Comparison of ENCODE assay signal across 20 cellular contexts in the genomic region with DNA sequence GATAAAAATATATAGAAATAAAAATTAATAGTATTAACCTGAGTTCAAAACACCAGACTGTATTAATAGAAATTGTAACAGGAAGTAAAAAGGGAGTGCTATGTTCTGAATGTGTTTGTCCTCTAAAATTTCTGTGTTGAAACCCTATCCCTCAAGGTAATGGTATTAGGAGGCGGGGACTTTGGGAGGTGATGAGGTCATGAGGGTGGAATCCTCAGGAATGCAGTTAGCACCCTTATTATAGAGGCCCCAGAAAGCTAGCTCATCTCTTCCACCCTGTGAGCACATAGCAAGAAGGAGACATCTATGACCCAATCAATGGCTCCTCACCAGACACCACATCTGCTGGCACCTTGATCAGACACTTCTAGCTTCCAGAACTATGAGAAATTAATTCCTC.
"Had no signal": no experiment of that assay in that cellular context is flagged by ENCODE, and none has a peak within 500 bp of the region (broad histone marks: within the 10 kb centered on the region; RNA-seq: fewer than 3 reads in every experiment).

No MANE protein-coding gene starts in this region.

- H3K36me3 Mint-ChIP-seq: immature natural killer cell; naive thymus-derived CD4-positive, alpha-beta T cell; stimulated activated effector memory CD8-positive, alpha-beta T cell treated with anti-CD3 and anti-CD28 coated beads, Interleukin-12 subunit alpha, Interleukin-12 subunit beta, amount 100 ng/mL, for 72 hours had no signal

- ATAC-seq: esophagus mucosa; gastrocnemius medialis; naive thymus-derived CD4-positive, alpha-beta T cell; right lobe of liver; stimulated activated effector memory CD8-positive, alpha-beta T cell treated with anti-CD3 and anti-CD28 coated beads, Interleukin-12 subunit alpha, Interleukin-12 subunit beta, amount 100 ng/mL, for 72 hours; stimulated activated naive CD8-positive, alpha-beta T cell treated with anti-CD3 and anti-CD28 coated beads, Interleukin-15, Interleukin-2, amounts not matched to agents 100 U/mL and 50 U/mL, for 24 hours; upper lobe of right lung had no signal

- H3K4me3 Mint-ChIP-seq: immature natural killer cell; naive thymus-derived CD4-positive, alpha-beta T cell; nephron progenitor cell; stimulated activated effector memory CD8-positive, alpha-beta T cell treated with anti-CD3 and anti-CD28 coated beads, Interleukin-12 subunit alpha, Interleukin-12 subunit beta, amount 100 ng/mL, for 72 hours had no signal

- H3K4me1 Mint-ChIP-seq: immature natural killer cell; naive thymus-derived CD4-positive, alpha-beta T cell; stimulated activated effector memory CD8-positive, alpha-beta T cell treated with anti-CD3 and anti-CD28 coated beads, Interleukin-12 subunit alpha, Interleukin-12 subunit beta, amount 100 ng/mL, for 72 hours had no signal

- H3K79me2 ChIP-seq: parathyroid adenoma had no signal

- H3K27ac Mint-ChIP-seq: immature natural killer cell; nephron progenitor cell; stimulated activated effector memory CD8-positive, alpha-beta T cell treated with anti-CD3 and anti-CD28 coated beads, Interleukin-12 subunit alpha, Interleukin-12 subunit beta, amount 100 ng/mL, for 72 hours had no signal

- H3K27ac ChIP-seq: dorsolateral prefrontal cortex, gastrocnemius medialis, parathyroid adenoma, prostate gland, right lobe of liver, suprapubic skin, tibial artery, upper lobe of right lung, vagina had no signal

- H3K27me3 ChIP-seq: gastrocnemius medialis, right lobe of liver, suprapubic skin, upper lobe of right lung, vagina had no signal

- H3K9me3 Mint-ChIP-seq: stimulated activated effector memory CD8-positive, alpha-beta T cell treated with anti-CD3 and anti-CD28 coated beads, Interleukin-12 subunit alpha, Interleukin-12 subunit beta, amount 100 ng/mL, for 72 hours had no signal

- H3K4me3 ChIP-seq: dorsolateral prefrontal cortex, gastrocnemius medialis, prostate gland, right lobe of liver, suprapubic skin, tibial artery, upper lobe of right lung, vagina had no signal

- H3K4me1 ChIP-seq: gastrocnemius medialis, parathyroid adenoma, prostate gland, right lobe of liver, suprapubic skin, tibial artery, upper lobe of right lung, vagina had no signal

- H3K9ac ChIP-seq: parathyroid adenoma had no signal

- H2AFZ ChIP-seq: parathyroid adenoma had no signal

- H3K9me3 ChIP-seq: gastrocnemius medialis, prostate gland, right lobe of liver, suprapubic skin, tibial artery, upper lobe of right lung, vagina had no signal

- H3K36me3 ChIP-seq: gastrocnemius medialis, prostate gland, right lobe of liver, suprapubic skin, tibial artery, upper lobe of right lung, vagina had no signal

- DNase-seq: cortex of kidney; dorsolateral prefrontal cortex; effector CD8-positive, alpha-beta T cell; gastrocnemius medialis; glutamatergic neuron; immature natural killer cell; naive thymus-derived CD4-positive, alpha-beta T cell; nephron progenitor cell; right lobe of liver; stimulated activated CD4-positive, alpha-beta T cell treated with anti-CD3 and anti-CD28 coated beads, Interleukin-4, amount 100 ng/mL, for 1 hour; stimulated activated CD8-positive, alpha-beta memory T cell treated with anti-CD3 and anti-CD28 coated beads, Interleukin-4, amount 100 ng/mL, for 48 hours; stimulated activated naive CD8-positive, alpha-beta T cell treated with anti-CD3 and anti-CD28 coated beads, Interleukin-15, Interleukin-2, amounts not matched to agents 100 U/mL and 50 U/mL, for 24 hours; tibial artery; upper lobe of right lung had no signal
